27 cellular contexts compared by ENCODE assay signal in the genomic region with DNA sequence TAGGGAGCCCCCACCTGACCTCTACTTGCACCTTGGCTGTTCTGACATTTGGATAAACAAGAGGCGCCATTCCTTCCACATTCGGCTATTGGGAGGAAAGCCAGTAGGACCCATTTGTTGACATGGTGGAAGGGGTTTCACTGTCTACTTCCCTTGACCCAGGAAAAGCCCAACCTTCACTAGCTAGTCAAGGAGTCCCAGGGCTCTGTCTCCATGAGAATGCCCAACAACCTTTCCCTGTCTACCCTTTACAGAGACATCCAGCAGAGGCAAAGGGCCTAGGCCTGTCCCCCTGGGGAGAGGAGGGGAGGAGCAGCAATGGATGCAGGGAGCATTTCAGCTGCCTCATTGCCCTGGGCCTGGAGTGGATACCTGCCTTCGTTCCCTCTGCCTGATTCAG.
"Had no signal": no experiment of that assay in that cellular context is flagged by ENCODE, and none has a peak within 500 bp of the region (broad histone marks: within the 10 kb centered on the region; RNA-seq: fewer than 3 reads in every experiment).

No MANE protein-coding gene starts in this region.

- H3K4me3 ChIP-seq: ascending aorta, cardiac muscle cell, PC-9 had no signal

- H2AFZ ChIP-seq: PC-9 had no signal

- H3K9me3 ChIP-seq: ascending aorta had no signal

- DNase-seq: activated B cell treated with CpG ODN at 0.5 μM for 24 hours; activated CD4-positive, alpha-beta memory T cell treated with anti-CD3 and anti-CD28 coated beads, Interleukin-2, amount 10 ng/mL, durations not matched to agents 7 days and 5 days; activated CD4-positive, alpha-beta T cell treated with anti-CD3 and anti-CD28 coated beads for 4 hours; activated CD4-positive, CD25-positive, alpha-beta regulatory T cell treated with anti-CD3 and anti-CD28 coated beads, Interleukin-2, amount 50 U/mL, for 72 hours; activated effector memory CD4-positive, alpha-beta T cell treated with anti-CD3 and anti-CD28 coated beads, Interleukin-2, amount 50 U/mL, for 16 hours; activated naive CD4-positive, alpha-beta T cell treated with Interleukin-2 at 50 U/mL for 16 hours; activated naive CD8-positive, alpha-beta T cell treated with anti-CD3 and anti-CD28 coated beads, Interleukin-2, amount 10 ng/mL, durations not matched to agents 7 days and 5 days; activated T-cell treated with anti-CD3 and anti-CD28 coated beads, Interleukin-2, amount 50 U/mL, for 1 hour; activated T-cell treated with anti-CD3 and anti-CD28 coated beads, Interleukin-2, amount 50 U/mL, for 72 hours; Karpas-422; NCI-H1048; NCI-H1105 treated with DMSO at 0.1 percent for 48 hours; NCI-H1436 treated with DMSO at 0.1 percent for 48 hours; NCI-H1694 treated with DMSO at 0.1 percent for 48 hours; NCI-H2029; NCI-H345; NCI-H524 treated with DMSO at 0.1 percent for 48 hours; PC-9; Right ventricle myocardium superior; SW 1271; T-helper 1 cell; T-helper 2 cell; T-helper 9 cell had no signal

- H3K4me2 ChIP-seq: PC-9 had no signal

- H3K27ac ChIP-seq: cardiac muscle cell, PC-9, VCaP had no signal

- H3K27me3 ChIP-seq: ascending aorta, cardiac muscle cell had no signal

- ATAC-seq: activated T-cell treated with anti-CD3 and anti-CD28 coated beads, Interleukin-2, amount 50 U/mL, for 72 hours; activated T-helper 17 cell treated with anti-CD3 and anti-CD28 coated beads, Interleukin-2, amount 50 U/mL, for 72 hours had no signal
